Comparison of ENCODE assay signal across 8 cellular contexts in genomic region chr22:38824587-38824986, GRCh38. TPM values are rescaled to one million over a fixed set of nuclear protein-coding genes. Genes with fewer than 3 reads are reported as not detected.
DNase-seq lines count a peak whose midpoint lies in the region; ATAC-seq, FAIRE-seq and TF ChIP-seq lines count a peak whose summit lies in the region.

No MANE protein-coding gene starts in this region.

- in situ Hi-C loops in SK-MEL-5 (cut with HindIII; ENCODE audit: low pct_unique_long_range_greater_than_20kb, low sequenced_read_pairs) = no loop called here
- in situ Hi-C loops in K562 (cut with MboI) = no loop called here

- WGBS in K562 (ENCODE audit: insufficient coverage, low coverage, missing lambda C conversion rate) = 0% methylated on average over 4 of the region's 4 CpGs

- no peak overlapping the region for H3K27ac ChIP-seq in K562 (ENCODE audit: extremely low read depth, low read depth, low read length)

- intact Hi-C loops in Right ventricle myocardium inferior (cut with DNase I) = no loop called here
- intact Hi-C loops in cardiac septum (cut with DNase I) = no loop called here
- intact Hi-C loops in K562 (cut with micrococcal nuclease) = no loop called here

- TF ChIP-seq RAD21 in K562 (CRISPR knock-in tag; conservative IDR thresholded peaks at IDR 0.05 in 1 of 2, IDR thresholded peaks at IDR 0.05 in 1 of 2) = peak in 1 of 2 experiments; percentile 35; a peak in 2 of 4 replicates

- H3K4me1 ChIP-seq in K562 (replicated peaks in 1 of 2; ENCODE audit: control insufficient read depth in 2 of 2, insufficient read depth in 2 of 2, low read length in 2 of 2) = no peaks in the 10 kb centered on the region; a peak in 2 of 5 replicates

- no peak for DNase-seq in Right ventricle myocardium inferior (ENCODE audit: missing footprints)
- DNase-seq in cardiac septum (ENCODE audit: low spot score) = no peak
- DNase-seq in SK-MEL-5 (ENCODE audit: low read depth, low spot score) = peak; percentile 86
- DNase-seq in K562 (ENCODE audit: extremely low read depth in 1 of 4, low spot score in 3 of 4) = peak; percentile 63 to 82 (median 70)
- DNase-seq in islet precursor cell = peak; percentile 92
- peak; percentile 8 for DNase-seq in stimulated activated CD8-positive, alpha-beta memory T cell treated with anti-CD3 and anti-CD28 coated beads, Interleukin-15, amount 100 ng/mL, for 1 hour (ENCODE audit: low read depth)

- H3K9me1 ChIP-seq in K562 (ENCODE audit: control insufficient read depth, insufficient read depth, low read length) = no peaks in the 10 kb centered on the region

- H3K4me2 ChIP-seq in K562 (ENCODE audit: insufficient read depth, low read length) = no peak overlapping the region

- CTCF ChIA-PET in K562 (lab: Yijun Ruan, JAX; ENCODE audit: low intra/inter-chr PET ratio) = no interaction called here

- TF ChIP-seq CTCF in K562 (IDR thresholded peaks at IDR 0.05 in 2 of 3, conservative IDR thresholded peaks at IDR 0.05 in 1 of 3; ENCODE audit: insufficient read depth in 2 of 3, low read depth in 1 of 3, low read length in 3 of 3) = peak; percentile 54 to 68 (median 59)

- H3K4me3 ChIP-seq in K562 = no peak overlapping the region

- TF ChIP-seq EP300 in K562 (IDR thresholded peaks at IDR 0.05; ENCODE audit: low read length) = no peak

- no peak overlapping the region for H2AFZ ChIP-seq in K562 (ENCODE audit: low read depth, low read length)

- peaks cover 0 to 8% of the 10 kb centered on the region in 2 experiments; a peak in 3 of 5 replicates for H3K27me3 ChIP-seq in K562 (ENCODE audit: control insufficient read depth in 2 of 2, insufficient read depth in 2 of 2, low read length in 2 of 2)

- no peak overlapping the region for H3K9ac ChIP-seq in K562 (ENCODE audit: insufficient read depth in 1 of 2, low read depth in 2 of 2, low read length in 2 of 2)

- no peak for TF ChIP-seq POLR2A in K562 (conservative IDR thresholded peaks at IDR 0.05)

- no TSS peak for BruUV-seq in K562 (replicated peaks; lab: Mats Ljungman, UMichigan)

- ATAC-seq in Right ventricle myocardium inferior = peak; percentile 52
- peak; percentile 99 for ATAC-seq in K562
- ATAC-seq in HG02610 (IDR thresholded peaks at IDR 0.05; ENCODE audit: unreplicated experiment) = no peak
- ATAC-seq in HG02642 (IDR thresholded peaks at IDR 0.05; ENCODE audit: poor library complexity, unreplicated experiment) = no peak

- peaks cover 6% of the 10 kb centered on the region; the same call in 1 of the 2 replicates for H4K20me1 ChIP-seq in K562 (replicated peaks; ENCODE audit: control insufficient read depth, insufficient read depth, low read length)

- no peaks in the 10 kb centered on the region for H3K9me3 ChIP-seq in K562 (replicated peaks; ENCODE audit: control insufficient read depth, insufficient read depth, low read depth, low read length)

- H3K79me2 ChIP-seq in K562 (ENCODE audit: control insufficient read depth, insufficient read depth, low read length) = no peaks in the 10 kb centered on the region

- POLR2A ChIA-PET in K562 (lab: Yijun Ruan, JAX) = no interaction called here

- H3K36me3 ChIP-seq in K562 (ENCODE audit: control insufficient read depth, insufficient read depth, low read length) = no peaks in the 10 kb centered on the region

- FAIRE-seq in K562 (lab: Jason Lieb, UNC) = peak; percentile 72

TF ChIP-seq in K562, 482 proteins besides CTCF, POLR2A, EP300 and RAD21 (continues in another document):
- TF ChIP-seq PHF20 (IDR thresholded peaks at IDR 0.05; ENCODE audit: partially characterized antibody) (no peak), STAT5A (IDR thresholded peaks at IDR 0.05; ENCODE audit: borderline replicate concordance, low read length) (no peak), ZNF224 (CRISPR knock-in tag; IDR thresholded peaks at IDR 0.05) (peak; percentile 60; the same call in 1 of the 2 replicates), NFATC3 (IDR thresholded peaks at IDR 0.05) (no peak), PCBP1 (IDR thresholded peaks at IDR 0.05; ENCODE audit: low read depth, low read length, poor library complexity, severe bottlenecking) (no peak), BDP1 (IDR thresholded peaks at IDR 0.05; ENCODE audit: insufficient read depth, insufficient read length) (no peak), EHMT2 (IDR thresholded peaks at IDR 0.05) (peak; percentile 99), ZNF507 (tag; conservative IDR thresholded peaks at IDR 0.05) (no peak)

RNA-seq across cellular contexts. Expression of gene NPTXR, which starts 19.2 kb away (rescaled TPM):
- total RNA-seq in Right ventricle myocardium inferior = 19.7 TPM
- total RNA-seq in cardiac septum = 23.5 TPM
- total RNA-seq in SK-MEL-5 (2014; rRNA removed; shearing (Covaris generic)) = 2.0 and 2.4 TPM in 2 replicates
- 19.4 and 30.1 TPM in 2 replicates for polyA plus RNA-seq in SK-MEL-5 (2015; cell fraction: cytosol; rRNA removed)
- polyA plus RNA-seq in SK-MEL-5 (2015; cell fraction: nucleus; rRNA removed) = 8.1 and 9.3 TPM in 2 replicates
- 1.3 and 3.0 TPM in 2 replicates for total RNA-seq in K562 (2011; cell fraction: chromatin; rRNA removed; ENCODE audit: low replicate concordance)
- 3.0 and 3.3 TPM in 2 replicates for total RNA-seq in K562 (2011; cell fraction: nucleolus; rRNA removed)
- 2.9 and 4.0 TPM in 2 replicates for total RNA-seq in K562 (2011; cell fraction: nucleoplasm; rRNA removed)
- 1.0 and 1.1 TPM in 2 replicates for total RNA-seq in K562 (2014; rRNA removed)
- total RNA-seq in K562 (2014; rRNA removed; fragmentation: Illumina TruSeq; extraction: Trizol) = 0.51 and 0.54 TPM in 2 replicates
- 0.65 and 0.72 TPM in 2 replicates for total RNA-seq in K562 (2015; rRNA removed; fragmentation: Illumina TruSeq; extraction: Trizol)
- 3.0 and 3.1 TPM in 2 replicates for total RNA-seq in K562 (2021)
- 1.8 and 3.3 TPM in 2 replicates for polyA plus RNA-seq in K562 (2011; rRNA removed)
- polyA plus RNA-seq in K562 (2011; cell fraction: cytosol; rRNA removed) = 2.5 and 2.8 TPM in 2 replicates
- 2.1 and 2.8 TPM in 2 replicates for polyA plus RNA-seq in K562 (2011; cell fraction: nucleus; rRNA removed)
- 1.7 and 3.2 TPM in 2 replicates for polyA plus RNA-seq in K562 (2012)
- 2.3 and 2.6 TPM in 2 replicates for polyA plus RNA-seq in K562 (2014; fragmentation: Illumina TruSeq; extraction: Trizol)
- under 1 TPM; 0.01 to 0.10 TPM for polyA plus RNA-seq in K562 (2014; fragmentation: Nextera tagmentation; extraction: Ambion mirVana)
- polyA plus RNA-seq in K562 (2014; rRNA removed) = 1.5 and 1.7 TPM in 2 replicates
- 1.9 and 2.7 TPM in 2 replicates for polyA minus RNA-seq in K562 (2011; rRNA and poly(A)+ RNA removed)
- polyA minus RNA-seq in K562 (2011; cell fraction: cytosol; rRNA and poly(A)+ RNA removed) = 2.6 and 4.7 TPM in 2 replicates
- 0.94 and 1.00 TPM in 2 replicates for polyA minus RNA-seq in K562 (2011; cell fraction: nucleus; rRNA and poly(A)+ RNA removed)

RNA-seq across cellular contexts. Expression of gene DNAL4, which starts 30.6 kb away (rescaled TPM):
- total RNA-seq in Right ventricle myocardium inferior (10.0 TPM), cardiac septum (8.1 TPM), K562 (2014; rRNA removed) (5.2 and 7.5 TPM in 2 replicates), K562 (2014; rRNA removed; fragmentation: Illumina TruSeq; extraction: Trizol) (4.2 and 4.7 TPM in 2 replicates), K562 (2015; rRNA removed; fragmentation: Illumina TruSeq; extraction: Trizol) (4.7 and 5.6 TPM in 2 replicates), K562 (2021) (5.9 and 6.1 TPM in 2 replicates)
- total RNA-seq in SK-MEL-5 (2014; rRNA removed; shearing (Covaris generic)) = 14.4 and 16.7 TPM in 2 replicates
- 20.2 and 23.2 TPM in 2 replicates for polyA plus RNA-seq in SK-MEL-5 (2015; cell fraction: cytosol; rRNA removed)
- 9.4 and 10.1 TPM in 2 replicates for polyA plus RNA-seq in SK-MEL-5 (2015; cell fraction: nucleus; rRNA removed)
- 3.5 and 3.8 TPM in 2 replicates for total RNA-seq in K562 (2011; cell fraction: chromatin; rRNA removed; ENCODE audit: low replicate concordance)
- 4.2 and 5.8 TPM in 2 replicates for total RNA-seq in K562 (2011; cell fraction: nucleolus; rRNA removed)
- total RNA-seq in K562 (2011; cell fraction: nucleoplasm; rRNA removed) = 4.4 and 4.5 TPM in 2 replicates
- polyA plus RNA-seq in K562 (2011; rRNA removed) (6.9 and 8.9 TPM in 2 replicates), K562 (2014; fragmentation: Illumina TruSeq; extraction: Trizol) (9.4 and 11.3 TPM in 2 replicates), K562 (2014; fragmentation: Nextera tagmentation; extraction: Ambion mirVana) (under 1 TPM; 0.20 to 0.70 TPM), K562 (2014; rRNA removed) (7.8 and 8.3 TPM in 2 replicates)
- 10.5 and 12.7 TPM in 2 replicates for polyA plus RNA-seq in K562 (2011; cell fraction: cytosol; rRNA removed)
- polyA plus RNA-seq in K562 (2011; cell fraction: nucleus; rRNA removed) = 8.2 and 8.3 TPM in 2 replicates
- polyA plus RNA-seq in K562 (2012) = 6.6 and 12.2 TPM in 2 replicates
- 3.1 and 3.3 TPM in 2 replicates for polyA minus RNA-seq in K562 (2011; rRNA and poly(A)+ RNA removed)
- 1.7 and 1.8 TPM in 2 replicates for polyA minus RNA-seq in K562 (2011; cell fraction: cytosol; rRNA and poly(A)+ RNA removed)
- polyA minus RNA-seq in K562 (2011; cell fraction: nucleus; rRNA and poly(A)+ RNA removed) = 1.8 and 2.8 TPM in 2 replicates

RNA-seq across cellular contexts. Expression of gene CBX6, which starts 47.4 kb away (rescaled TPM):
- total RNA-seq in Right ventricle myocardium inferior (39.3 TPM), cardiac septum (60.3 TPM), K562 (2014; rRNA removed) (14.6 and 18.4 TPM in 2 replicates), K562 (2014; rRNA removed; fragmentation: Illumina TruSeq; extraction: Trizol) (7.4 and 8.0 TPM in 2 replicates), K562 (2015; rRNA removed; fragmentation: Illumina TruSeq; extraction: Trizol) (10.7 and 11.2 TPM in 2 replicates), K562 (2021) (29.4 and 31.6 TPM in 2 replicates)
- total RNA-seq in SK-MEL-5 (2014; rRNA removed; shearing (Covaris generic)) = 38.1 and 40.7 TPM in 2 replicates
- 46.1 and 54.1 TPM in 2 replicates for polyA plus RNA-seq in SK-MEL-5 (2015; cell fraction: cytosol; rRNA removed)
- 67.4 and 68.8 TPM in 2 replicates for polyA plus RNA-seq in SK-MEL-5 (2015; cell fraction: nucleus; rRNA removed)
- 20.8 and 48.0 TPM in 2 replicates for total RNA-seq in K562 (2011; cell fraction: chromatin; rRNA removed; ENCODE audit: low replicate concordance)
- 32.9 and 39.0 TPM in 2 replicates for total RNA-seq in K562 (2011; cell fraction: nucleolus; rRNA removed)
- 29.8 and 36.5 TPM in 2 replicates for total RNA-seq in K562 (2011; cell fraction: nucleoplasm; rRNA removed)
- polyA plus RNA-seq in K562 (2011; rRNA removed) (3.3 TPM in 2 replicates), K562 (2014; fragmentation: Illumina TruSeq; extraction: Trizol) (7.2 and 10.0 TPM in 2 replicates), K562 (2014; fragmentation: Nextera tagmentation; extraction: Ambion mirVana) (1 to 10 TPM in 1 of 2 experiments, under 1 TPM in 1; 0.75 to 1.2 TPM), K562 (2014; rRNA removed) (8.0 and 9.0 TPM in 2 replicates)
- 2.4 and 7.2 TPM in 2 replicates for polyA plus RNA-seq in K562 (2011; cell fraction: cytosol; rRNA removed)
- polyA plus RNA-seq in K562 (2011; cell fraction: nucleus; rRNA removed) = 12.5 and 31.3 TPM in 2 replicates
- 6.6 and 8.2 TPM in 2 replicates for polyA plus RNA-seq in K562 (2012)
- polyA minus RNA-seq in K562 (2011; rRNA and poly(A)+ RNA removed) = 6.9 and 8.8 TPM in 2 replicates
- 12.9 and 18.3 TPM in 2 replicates for polyA minus RNA-seq in K562 (2011; cell fraction: cytosol; rRNA and poly(A)+ RNA removed)
- polyA minus RNA-seq in K562 (2011; cell fraction: nucleus; rRNA and poly(A)+ RNA removed) = 24.7 and 27.6 TPM in 2 replicates

Comparison
In these comparisons a context has a peak if more than half of its experiments do, and no peak if none do; other contexts are left out.
1. ATAC-seq: peak in Right ventricle myocardium inferior (single experiment) and K562 (single experiment); none in HG02610 (single experiment) and HG02642 (single experiment).
2. DNase-seq: peak in SK-MEL-5 (single experiment), K562 (4 of 4), islet precursor cell (single experiment) and stimulated activated CD8-positive, alpha-beta memory T cell treated with anti-CD3 and anti-CD28 coated beads, Interleukin-15, amount 100 ng/mL, for 1 hour (single experiment); none in Right ventricle myocardium inferior (single experiment) and cardiac septum (single experiment).